In the genomic region with DNA sequence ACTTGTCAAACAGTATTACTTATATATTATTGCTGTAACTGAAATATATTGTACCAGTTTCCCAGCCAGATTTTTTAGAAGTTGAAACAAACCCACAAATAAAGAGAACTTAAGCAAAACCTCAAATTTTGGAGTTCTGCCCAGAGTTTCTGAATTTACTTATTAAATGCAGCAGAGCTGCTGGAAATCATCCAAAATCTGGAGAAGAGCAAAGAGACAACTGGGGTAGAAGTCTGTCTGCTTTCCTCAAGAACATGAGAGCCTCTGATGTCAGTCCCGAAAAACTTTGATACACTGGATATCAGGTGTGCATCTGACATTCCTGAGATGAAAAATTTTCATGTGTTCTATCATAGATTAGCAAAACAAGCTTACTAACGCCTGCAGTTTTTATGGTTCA, we compare ENCODE assay signal across 11 cellular contexts.
DNase-seq lines count a peak whose midpoint lies in the region; ATAC-seq and TF ChIP-seq lines count a peak whose summit lies in the region.
"Had no signal": no experiment of that assay in that cellular context is flagged by ENCODE, and none has a peak within 500 bp of the region (broad histone marks: within the 10 kb centered on the region; RNA-seq: fewer than 3 reads in every experiment).

No MANE protein-coding gene starts in this region.

- H3K4me3 ChIP-seq in LNCaP clone FGC (ENCODE audit: low read depth, low read length) = no peak overlapping the region
- H3K4me3 ChIP-seq: SJSA1 had no signal

- DNase-seq in Ammon's horn (ENCODE audit: low spot score) (peak; percentile 21), LNCaP clone FGC (ENCODE audit: low read depth) (peak; percentile 75), brain pericyte (ENCODE audit: low read depth, low spot score) (peak; percentile 30), lung microvascular endothelial cell (ENCODE audit: low read depth in 2 of 2) (peak; percentile 11 to 44), A172 (ENCODE audit: low spot score) (no peak), kidney glomerular epithelial cell (lab: John Stamatoyannopoulos, UW) (no peak)
- DNase-seq in stimulated activated naive CD4-positive, alpha-beta T cell treated with Interleukin-2 at 50 U/mL for 16 hours (lab: John Stamatoyannopoulos, UW) = no peak
- DNase-seq: activated CD8-positive, alpha-beta memory T cell treated with anti-CD3 and anti-CD28 coated beads, Interleukin-2, amount 50 U/mL, for 48 hours; NCI-H524 treated with DMSO at 0.1 percent for 48 hours had no signal

- ATAC-seq in GM19455 (IDR thresholded peaks at IDR 0.05; ENCODE audit: unreplicated experiment) = no peak

- TF ChIP-seq CTCF in LNCaP clone FGC (IDR thresholded peaks at IDR 0.05; ENCODE audit: control insufficient read depth, extremely low read depth, insufficient read depth) = no peak

Comparison
In these comparisons a context has a peak if more than half of its experiments do, and no peak if none do; other contexts are left out.
1. DNase-seq: peak in Ammon's horn (single experiment), LNCaP clone FGC (single experiment), brain pericyte (single experiment) and lung microvascular endothelial cell (2 of 2); none in A172 (single experiment), stimulated activated naive CD4-positive, alpha-beta T cell treated with Interleukin-2 at 50 U/mL for 16 hours (single experiment) and kidney glomerular epithelial cell (single experiment).